Comparison of ENCODE assay signal across 8 cellular contexts in the genomic region with DNA sequence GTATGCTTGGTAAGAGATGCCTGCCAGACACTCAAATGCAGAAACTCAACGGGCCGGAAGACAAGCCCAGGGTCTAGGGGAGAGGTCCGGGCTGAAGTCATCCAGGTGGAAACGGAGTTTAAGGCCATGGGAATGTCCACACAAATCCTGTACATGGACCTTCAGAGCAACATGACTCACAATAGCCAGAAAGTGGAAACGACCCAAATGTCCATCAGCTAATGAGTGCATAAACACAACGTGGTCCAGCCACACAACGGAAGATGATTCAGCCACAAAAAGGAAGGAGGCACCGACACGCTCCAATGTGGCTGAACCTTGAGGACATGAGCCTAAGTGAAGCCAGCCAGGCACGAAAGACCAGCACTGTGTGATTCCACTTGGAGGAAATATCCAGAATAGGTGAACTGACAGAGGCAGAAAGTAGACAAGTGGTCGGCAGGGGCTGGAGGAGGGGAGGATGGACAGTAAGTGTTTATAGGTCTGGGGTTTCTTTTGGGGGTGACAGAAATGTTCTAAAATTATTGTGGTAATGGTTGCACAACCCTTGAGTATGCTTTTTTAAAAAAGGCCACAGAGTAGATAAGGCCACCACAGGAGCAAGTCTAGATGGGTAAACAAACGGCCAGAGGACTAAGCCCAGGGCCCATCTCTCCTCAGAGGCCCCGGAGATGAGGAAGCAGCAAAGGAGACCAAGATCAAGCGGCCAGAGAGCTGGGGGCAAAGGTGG.
A peak's percentile ranks its signal among the peaks of the same experiment; 100 is the strongest.
DNase-seq lines count a peak whose midpoint lies in the region; ATAC-seq and FAIRE-seq lines count a peak whose summit lies in the region.

No MANE protein-coding gene starts in this region.

- peaks cover 0 to 2% (median 0%) of the 10 kb centered on the region in 3 donors for H3K27me3 ChIP-seq in skeletal muscle tissue (ENCODE audit: control insufficient read depth in 3 of 3, insufficient read depth in 3 of 3, low read length in 3 of 3)

- peaks cover 0 to 5% (median 2%) of the 10 kb centered on the region in 3 donors for H3K36me3 ChIP-seq in skeletal muscle tissue (ENCODE audit: control insufficient read depth in 3 of 3, insufficient read depth in 3 of 3, low read length in 3 of 3)

- peaks cover 63% of the 10 kb centered on the region for H3K4me1 Mint-ChIP-seq in T-helper 17 cell

- peak overlapping the region; percentile 70 for H3K27ac ChIP-seq in skeletal muscle tissue (ENCODE audit: low read depth, low read length)

- peaks cover 28 to 58% (median 57%) of the 10 kb centered on the region in 3 donors for H3K4me1 ChIP-seq in skeletal muscle tissue (ENCODE audit: control insufficient read depth in 3 of 3, insufficient read depth in 3 of 3, low read length in 3 of 3)

- peaks cover 11% of the 10 kb centered on the region for H3K36me3 Mint-ChIP-seq in T-helper 17 cell (ENCODE audit: low read depth)

- H3K4me3 Mint-ChIP-seq in T-helper 17 cell, result peak overlapping the region; percentile 1

- H3K9ac ChIP-seq in skeletal muscle tissue (ENCODE audit: low read depth in 1 of 3, low read length in 3 of 3), result peak overlapping the region in 1 of 3 donors; percentile 33

- H3K27ac Mint-ChIP-seq in T-helper 17 cell, result peak overlapping the region; percentile 91

- peak overlapping the region in 1 of 3 donors; percentile 13 for H3K4me3 ChIP-seq in skeletal muscle tissue (ENCODE audit: low read length in 3 of 3)

- no peaks in the 10 kb centered on the region for H3K9me3 ChIP-seq in T-helper 17 cell (ENCODE audit: control insufficient read depth, low read length, poor library complexity, severe bottlenecking)
- H3K9me3 ChIP-seq in skeletal muscle tissue (ENCODE audit: control insufficient read depth in 3 of 3, low read length in 3 of 3), result peaks cover 0 to 2% (median 0%) of the 10 kb centered on the region in 3 donors

- H3K27me3 Mint-ChIP-seq in T-helper 17 cell, result no peaks in the 10 kb centered on the region

- DNase-seq in GM18507 (ENCODE audit: extremely low spot score, insufficient read length, low read depth) (no peak), T-helper 17 cell (no peak), glomerular endothelial cell (ENCODE audit: extremely low read depth, low read depth, low spot score) (peak; percentile 94), AG08396 (ENCODE audit: low spot score) (no peak), DMS53 (lab: John Stamatoyannopoulos, UW) (no peak), frontal cortex (ENCODE audit: low spot score in 2 of 2) (no peak)
- DNase-seq in activated CD4-positive, alpha-beta T cell treated with anti-CD3 and anti-CD28 coated beads, Interleukin-2, amount 50 U/mL, for 48 hours, result no peak

- peak; percentile 89 for FAIRE-seq in GM18507 (lab: Jason Lieb, UNC)
- FAIRE-seq in frontal cortex (lab: Jason Lieb, UNC), result no peak

- ATAC-seq in T-helper 17 cell, result peak; percentile 17
